1 cellular context compared by ENCODE assay signal in the genomic region with DNA sequence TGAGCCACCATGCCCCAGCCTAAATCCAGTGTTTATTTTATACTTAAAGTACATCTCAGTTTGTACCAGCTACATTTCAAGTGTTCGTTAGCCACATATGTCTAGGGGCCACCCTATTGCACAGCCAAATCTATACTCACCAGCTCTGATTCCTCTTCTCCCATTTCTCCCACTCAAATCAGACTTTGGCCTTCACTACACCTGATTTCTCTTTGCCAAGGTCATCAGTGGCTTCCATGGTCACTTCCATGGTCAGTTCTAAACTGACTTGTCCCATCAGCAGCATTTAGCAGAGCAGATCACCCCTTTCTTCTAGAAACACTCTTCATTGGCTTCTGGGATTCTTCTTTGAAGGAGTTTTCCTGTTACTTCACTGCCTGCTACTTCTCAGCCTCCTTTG.
TF ChIP-seq lines count a peak whose summit lies in the region.

No MANE protein-coding gene starts in this region.

TF ChIP-seq in IMR-90, 13 proteins besides CTCF, POLR2A, EP300 and RAD21:
- TF ChIP-seq, protein P1, sequence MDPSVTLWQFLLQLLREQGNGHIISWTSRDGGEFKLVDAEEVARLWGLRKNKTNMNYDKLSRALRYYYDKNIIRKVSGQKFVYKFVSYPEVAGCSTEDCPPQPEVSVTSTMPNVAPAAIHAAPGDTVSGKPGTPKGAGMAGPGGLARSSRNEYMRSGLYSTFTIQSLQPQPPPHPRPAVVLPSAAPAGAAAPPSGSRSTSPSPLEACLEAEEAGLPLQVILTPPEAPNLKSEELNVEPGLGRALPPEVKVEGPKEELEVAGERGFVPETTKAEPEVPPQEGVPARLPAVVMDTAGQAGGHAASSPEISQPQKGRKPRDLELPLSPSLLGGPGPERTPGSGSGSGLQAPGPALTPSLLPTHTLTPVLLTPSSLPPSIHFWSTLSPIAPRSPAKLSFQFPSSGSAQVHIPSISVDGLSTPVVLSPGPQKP (IDR thresholded peaks at IDR 0.05; ENCODE audit: borderline replicate concordance, low read depth, low read length): no peak
- TF ChIP-seq BHLHE40 (IDR thresholded peaks at IDR 0.05; ENCODE audit: low read depth, low read length) (no peak), CHD1 (IDR thresholded peaks at IDR 0.05; ENCODE audit: low read depth, low read length) (no peak), MXI1 (IDR thresholded peaks at IDR 0.05; ENCODE audit: borderline replicate concordance, low read depth, low read length) (no peak), NFE2L2 (IDR thresholded peaks at IDR 0.05; ENCODE audit: low read depth, low read length) (no peak), RFX5 (IDR thresholded peaks at IDR 0.05; ENCODE audit: low read depth, low read length) (no peak), SMC3 (IDR thresholded peaks at IDR 0.05; ENCODE audit: low read depth, low read length) (no peak), FOS (IDR thresholded peaks at IDR 0.05; ENCODE audit: low read depth, low read length) (no peak), MAZ (IDR thresholded peaks at IDR 0.05; ENCODE audit: borderline replicate concordance, low read depth, low read length) (no peak), RCOR1 (IDR thresholded peaks at IDR 0.05; ENCODE audit: insufficient replicate concordance, low read length) (no peak), CEBPB (IDR thresholded peaks at IDR 0.05; ENCODE audit: low read depth, low read length) (no peak), MAFK (IDR thresholded peaks at IDR 0.05; ENCODE audit: low read depth, low read length) (no peak)
- TF ChIP-seq, protein P2, sequence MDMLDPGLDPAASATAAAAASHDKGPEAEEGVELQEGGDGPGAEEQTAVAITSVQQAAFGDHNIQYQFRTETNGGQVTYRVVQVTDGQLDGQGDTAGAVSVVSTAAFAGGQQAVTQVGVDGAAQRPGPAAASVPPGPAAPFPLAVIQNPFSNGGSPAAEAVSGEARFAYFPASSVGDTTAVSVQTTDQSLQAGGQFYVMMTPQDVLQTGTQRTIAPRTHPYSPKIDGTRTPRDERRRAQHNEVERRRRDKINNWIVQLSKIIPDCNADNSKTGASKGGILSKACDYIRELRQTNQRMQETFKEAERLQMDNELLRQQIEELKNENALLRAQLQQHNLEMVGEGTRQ (IDR thresholded peaks at IDR 0.05; ENCODE audit: low read depth, low read length): no peak
